ENCODE assay signal across 19 cellular contexts in the genomic region with DNA sequence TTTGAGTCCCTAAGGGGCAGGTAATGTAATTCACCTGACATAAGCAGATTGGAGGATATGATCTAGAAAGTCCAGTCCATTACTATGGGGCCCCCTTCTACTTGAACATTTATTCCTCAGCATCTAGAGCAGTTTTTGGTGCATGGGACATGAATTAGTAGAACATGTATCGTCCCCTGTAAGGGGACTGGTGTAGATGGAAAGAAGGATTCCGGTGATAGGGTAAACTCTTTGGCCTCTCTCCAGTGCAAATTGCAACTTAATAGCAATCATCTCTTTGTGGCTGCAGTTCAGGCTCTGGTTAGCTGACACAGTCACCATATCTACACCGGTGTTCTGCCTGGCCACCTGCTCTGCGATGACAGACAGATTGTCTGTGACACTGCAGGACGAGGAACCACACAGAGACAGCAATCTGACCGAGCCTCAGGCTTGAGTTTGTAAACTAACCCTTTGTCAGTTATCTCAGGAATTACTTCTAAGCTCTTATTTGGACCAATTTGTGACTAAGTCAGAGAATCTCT. TPM values are rescaled to one million over a fixed set of nuclear protein-coding genes. Genes with fewer than 3 reads are reported as not detected.
DNase-seq lines count a peak whose midpoint lies in the region; FAIRE-seq and TF ChIP-seq lines count a peak whose summit lies in the region.
"Had no signal": no experiment of that assay in that cellular context is flagged by ENCODE, and none has a peak within 500 bp of the region (broad histone marks: within the 10 kb centered on the region; RNA-seq: fewer than 3 reads in every experiment).

No MANE protein-coding gene starts in this region.

- no peaks in the 10 kb centered on the region for H3K9me2 ChIP-seq in PC-9 (ENCODE audit: insufficient read depth)

- intact Hi-C loops in sigmoid colon (cut with DNase I) (loop anchor here (10.0 kb wide), 2 partner anchors 334 to 544 kb away; no protein-coding TSS in a partner anchor), PC-9 (cut with micrococcal nuclease; ENCODE audit: unreplicated experiment) (no loop called here)

- TF ChIP-seq CTCF in sigmoid colon (IDR thresholded peaks at IDR 0.05) (no peak), PC-9 (conservative IDR thresholded peaks at IDR 0.05) (no peak)

- no peaks in the 10 kb centered on the region for H3K79me2 ChIP-seq in PC-9 (ENCODE audit: low read depth)
- H3K79me2 ChIP-seq: hepatocyte had no signal

- no peaks in the 10 kb centered on the region; the same call in 1 of the 2 replicates for H3F3A ChIP-seq in PC-9 (ENCODE audit: insufficient read depth, low read depth)

- no peak for TF ChIP-seq POLR2A in sigmoid colon (IDR thresholded peaks at IDR 0.05)
- no peak for TF ChIP-seq POLR2A in GM12892 (IDR thresholded peaks at IDR 0.05; ENCODE audit: low read depth, low read length)

- DNase-seq in DMS153 treated with DMSO at 0.1 percent for 48 hours (lab: John Stamatoyannopoulos, UW; ENCODE audit: unreplicated experiment) = peak; percentile 8
- DNase-seq in DMS153 (lab: John Stamatoyannopoulos, UW) = no peak
- peak; percentile 88 for DNase-seq in NCI-H2081 treated with DMSO at 0.1 percent for 48 hours (lab: John Stamatoyannopoulos, UW)
- DNase-seq in astrocyte of the hippocampus (ENCODE audit: low read depth, low spot score) = peak; percentile 26
- DNase-seq in sigmoid colon = no peak
- no peak for DNase-seq in GM12892 (ENCODE audit: insufficient read length)
- no peak for DNase-seq in COLO829 (ENCODE audit: low spot score)
- no peak for DNase-seq in PC-9
- DNase-seq: activated CD4-positive, alpha-beta T cell treated with anti-CD3 and anti-CD28 coated beads for 36 hours; activated T-cell treated with anti-CD3 and anti-CD28 coated beads, Interleukin-2, amount 50 U/mL, for 4 hours; CD4-positive, CD25-positive, alpha-beta regulatory T cell; cortex of kidney; erythroblast; left lung; NCI-H2029 treated with DMSO at 0.1 percent for 48 hours had no signal

- H3K27ac ChIP-seq in sigmoid colon (peak overlapping the region in 3 of 4 donors; percentile 19 to 51 (median 49)), PC-9 (no peak overlapping the region)
- H3K27ac ChIP-seq: 22Rv1, hepatocyte, left lung had no signal

- H3K27me3 ChIP-seq in sigmoid colon = no peaks in the 10 kb centered on the region
- H3K27me3 ChIP-seq in PC-9 (ENCODE audit: insufficient read depth, low read depth) = no peaks in the 10 kb centered on the region
- H3K27me3 ChIP-seq: adrenal gland, left lung had no signal

- no peaks in the 10 kb centered on the region for H4K20me1 ChIP-seq in PC-9 (ENCODE audit: insufficient read depth)

- no peak overlapping the region for H3K4me2 ChIP-seq in PC-9
- H3K4me2 ChIP-seq: hepatocyte had no signal

- no peak overlapping the region for H2AFZ ChIP-seq in PC-9
- H2AFZ ChIP-seq: hepatocyte had no signal

- TF ChIP-seq EP300 in sigmoid colon (IDR thresholded peaks at IDR 0.05) = no peak

- H3K4me1 ChIP-seq in sigmoid colon (peaks cover 0 to 35% (median 13%) of the 10 kb centered on the region in 4 donors), PC-9 (replicated peaks; ENCODE audit: insufficient read depth) (no peaks in the 10 kb centered on the region)

- peak overlapping the region in 1 of 4 donors; percentile 15 for H3K4me3 ChIP-seq in sigmoid colon
- H3K4me3 ChIP-seq in PC-9 = no peak overlapping the region
- H3K4me3 ChIP-seq: adrenal gland, hepatocyte, left lung had no signal

- BruUV-seq in PC-9 (replicated peaks; lab: Mats Ljungman, UMichigan) = no TSS peak

- H3K36me3 ChIP-seq in sigmoid colon (no peaks in the 10 kb centered on the region), PC-9 (ENCODE audit: low read depth) (no peaks in the 10 kb centered on the region)
- H3K36me3 ChIP-seq: adrenal gland, left lung had no signal

- POLR2A ChIA-PET in PC-9 (lab: Charles Lee; ENCODE audit: unreplicated experiment) = no interaction called here

- no peak for FAIRE-seq in GM12892 (lab: Jason Lieb, UNC)
- FAIRE-seq: GM18507 had no signal

- CTCF ChIA-PET in PC-9 (lab: Charles Lee) = no interaction called here

- 59 to 78% methylated on average over 6 of the region's 6 CpGs for WGBS in sigmoid colon, 2 donors

- H3K9me3 ChIP-seq in sigmoid colon (no peaks in the 10 kb centered on the region), PC-9 (ENCODE audit: insufficient read depth, low read depth) (no peaks in the 10 kb centered on the region)
- H3K9me3 ChIP-seq: adrenal gland, left lung had no signal

RNA-seq across cellular contexts. Expression of gene SLC8A1, which starts 6.4 kb away (rescaled TPM):
- total RNA-seq in sigmoid colon (100 to 1,000 TPM; 229 to 337 (median 302) TPM), PC-9 (2021) (6.5 and 13.5 TPM in 2 replicates)
- polyA plus RNA-seq in sigmoid colon = 1 to 10 TPM in 1 of 3 donors, under 1 TPM in 2; 0.60 to 3.7 (median 0.69) TPM
- 0.25 TPM for polyA plus RNA-seq in GM12892 (2012; ENCODE audit: missing spikeins)
- total RNA-seq: CD4-positive, CD25-positive, alpha-beta regulatory T cell had no signal

Comparison
In these comparisons a context has a peak if more than half of its experiments do, and no peak if none do; other contexts are left out.
1. DNase-seq: peak in DMS153 treated with DMSO at 0.1 percent for 48 hours (single experiment), NCI-H2081 treated with DMSO at 0.1 percent for 48 hours (single experiment) and astrocyte of the hippocampus (single experiment); none in DMS153 (single experiment), sigmoid colon (single experiment), GM12892 (single experiment), COLO829 (single experiment) and PC-9 (0 of 2).
2. RNA of gene SLC8A1, which starts 6.4 kb away (total RNA-seq): 229 to 337 TPM in sigmoid colon; 6.5 to 13.5 TPM in PC-9; every median in the first group is over 10 times any median in the second.